ENCODE assay signal across 1 cellular context in the genomic region with DNA sequence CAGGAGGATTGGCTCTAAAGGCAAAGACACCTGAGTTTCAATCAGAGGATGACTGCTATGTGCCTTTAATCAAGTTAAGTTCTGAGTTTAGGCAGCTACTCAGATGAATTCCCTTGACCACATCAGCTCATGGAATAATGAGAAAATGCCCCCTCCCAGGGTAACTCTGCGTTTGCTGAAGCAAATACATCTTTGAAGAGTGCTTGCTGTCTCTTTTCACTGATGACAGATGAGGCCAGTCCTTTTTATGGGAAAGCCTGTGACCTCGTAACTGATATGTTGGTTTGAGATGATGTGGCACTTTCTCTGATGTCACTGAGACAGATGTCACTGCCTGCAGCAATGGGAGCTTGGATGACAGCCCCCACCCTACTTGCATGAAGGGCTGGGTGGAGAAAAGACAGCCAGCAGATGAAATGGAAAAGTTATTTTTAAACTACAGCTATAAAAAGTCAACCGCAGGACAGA.
TF ChIP-seq lines count a peak whose summit lies in the region.

No MANE protein-coding gene starts in this region.

TF ChIP-seq in GM12878, 131 proteins besides CTCF, POLR2A, EP300 and RAD21 (continued from another document and continues in another):
- no peak for TF ChIP-seq ZBTB33 (IDR thresholded peaks at IDR 0.05)
- TF ChIP-seq PAX8 (IDR thresholded peaks at IDR 0.05): no peak
- TF ChIP-seq NFYA (IDR thresholded peaks at IDR 0.05; ENCODE audit: borderline replicate concordance, low read depth, low read length): no peak
- no peak for TF ChIP-seq CHD1 (IDR thresholded peaks at IDR 0.05; ENCODE audit: low read depth, low read length)
- TF ChIP-seq ATF2 (IDR thresholded peaks at IDR 0.05; ENCODE audit: low read length): no peak
- TF ChIP-seq ATF7 (IDR thresholded peaks at IDR 0.05; ENCODE audit: low read depth): no peak
- no peak for TF ChIP-seq NFXL1 (IDR thresholded peaks at IDR 0.05; ENCODE audit: borderline replicate concordance)
- TF ChIP-seq STAT1 (conservative IDR thresholded peaks at IDR 0.05): no peak
- peak; percentile 78 for TF ChIP-seq TCF7 (IDR thresholded peaks at IDR 0.05; ENCODE audit: borderline replicate concordance)
- TF ChIP-seq, protein P1, sequence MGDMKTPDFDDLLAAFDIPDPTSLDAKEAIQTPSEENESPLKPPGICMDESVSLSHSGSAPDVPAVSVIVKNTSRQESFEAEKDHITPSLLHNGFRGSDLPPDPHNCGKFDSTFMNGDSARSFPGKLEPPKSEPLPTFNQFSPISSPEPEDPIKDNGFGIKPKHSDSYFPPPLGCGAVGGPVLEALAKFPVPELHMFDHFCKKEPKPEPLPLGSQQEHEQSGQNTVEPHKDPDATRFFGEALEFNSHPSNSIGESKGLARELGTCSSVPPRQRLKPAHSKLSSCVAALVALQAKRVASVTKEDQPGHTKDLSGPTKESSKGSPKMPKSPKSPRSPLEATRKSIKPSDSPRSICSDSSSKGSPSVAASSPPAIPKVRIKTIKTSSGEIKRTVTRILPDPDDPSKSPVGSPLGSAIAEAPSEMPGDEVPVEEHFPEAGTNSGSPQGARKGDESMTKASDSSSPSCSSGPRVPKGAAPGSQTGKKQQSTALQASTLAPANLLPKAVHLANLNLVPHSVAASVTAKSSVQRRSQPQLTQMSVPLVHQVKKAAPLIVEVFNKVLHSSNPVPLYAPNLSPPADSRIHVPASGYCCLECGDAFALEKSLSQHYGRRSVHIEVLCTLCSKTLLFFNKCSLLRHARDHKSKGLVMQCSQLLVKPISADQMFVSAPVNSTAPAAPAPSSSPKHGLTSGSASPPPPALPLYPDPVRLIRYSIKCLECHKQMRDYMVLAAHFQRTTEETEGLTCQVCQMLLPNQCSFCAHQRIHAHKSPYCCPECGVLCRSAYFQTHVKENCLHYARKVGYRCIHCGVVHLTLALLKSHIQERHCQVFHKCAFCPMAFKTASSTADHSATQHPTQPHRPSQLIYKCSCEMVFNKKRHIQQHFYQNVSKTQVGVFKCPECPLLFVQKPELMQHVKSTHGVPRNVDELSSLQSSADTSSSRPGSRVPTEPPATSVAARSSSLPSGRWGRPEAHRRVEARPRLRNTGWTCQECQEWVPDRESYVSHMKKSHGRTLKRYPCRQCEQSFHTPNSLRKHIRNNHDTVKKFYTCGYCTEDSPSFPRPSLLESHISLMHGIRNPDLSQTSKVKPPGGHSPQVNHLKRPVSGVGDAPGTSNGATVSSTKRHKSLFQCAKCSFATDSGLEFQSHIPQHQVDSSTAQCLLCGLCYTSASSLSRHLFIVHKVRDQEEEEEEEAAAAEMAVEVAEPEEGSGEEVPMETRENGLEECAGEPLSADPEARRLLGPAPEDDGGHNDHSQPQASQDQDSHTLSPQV (IDR thresholded peaks at IDR 0.05): no peak
- TF ChIP-seq SUPT20H (IDR thresholded peaks at IDR 0.05; ENCODE audit: borderline replicate concordance, control insufficient read depth, low read depth, low read length): no peak
- TF ChIP-seq, protein P2, sequence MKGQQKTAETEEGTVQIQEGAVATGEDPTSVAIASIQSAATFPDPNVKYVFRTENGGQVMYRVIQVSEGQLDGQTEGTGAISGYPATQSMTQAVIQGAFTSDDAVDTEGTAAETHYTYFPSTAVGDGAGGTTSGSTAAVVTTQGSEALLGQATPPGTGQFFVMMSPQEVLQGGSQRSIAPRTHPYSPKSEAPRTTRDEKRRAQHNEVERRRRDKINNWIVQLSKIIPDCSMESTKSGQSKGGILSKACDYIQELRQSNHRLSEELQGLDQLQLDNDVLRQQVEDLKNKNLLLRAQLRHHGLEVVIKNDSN (IDR thresholded peaks at IDR 0.05; ENCODE audit: borderline replicate concordance, extremely low read length, insufficient read depth, low read depth, low read length): no peak
- TF ChIP-seq TAF1 (IDR thresholded peaks at IDR 0.05; ENCODE audit: borderline replicate concordance, low read depth, low read length): no peak
- TF ChIP-seq JUND (IDR thresholded peaks at IDR 0.05; ENCODE audit: low read depth, low read length): no peak
- TF ChIP-seq ZBTB4 (CRISPR knock-in tag; IDR thresholded peaks at IDR 0.05): no peak
- TF ChIP-seq TARDBP (IDR thresholded peaks at IDR 0.05; ENCODE audit: borderline replicate concordance): no peak
- no peak for TF ChIP-seq PML (IDR thresholded peaks at IDR 0.05; ENCODE audit: low read length)
- no peak for TF ChIP-seq RFX5 (IDR thresholded peaks at IDR 0.05; ENCODE audit: low read depth, low read length)
- TF ChIP-seq FOXM1 (IDR thresholded peaks at IDR 0.05; ENCODE audit: low read depth, low read length): peak; percentile 66; the same call in 1 of the 2 replicates
- no peak for TF ChIP-seq EZH2 (IDR thresholded peaks at IDR 0.05; ENCODE audit: borderline replicate concordance, control insufficient read depth, low read depth, low read length)
- TF ChIP-seq MAX (IDR thresholded peaks at IDR 0.05; ENCODE audit: low read depth, low read length): no peak
- TF ChIP-seq, protein P3, sequence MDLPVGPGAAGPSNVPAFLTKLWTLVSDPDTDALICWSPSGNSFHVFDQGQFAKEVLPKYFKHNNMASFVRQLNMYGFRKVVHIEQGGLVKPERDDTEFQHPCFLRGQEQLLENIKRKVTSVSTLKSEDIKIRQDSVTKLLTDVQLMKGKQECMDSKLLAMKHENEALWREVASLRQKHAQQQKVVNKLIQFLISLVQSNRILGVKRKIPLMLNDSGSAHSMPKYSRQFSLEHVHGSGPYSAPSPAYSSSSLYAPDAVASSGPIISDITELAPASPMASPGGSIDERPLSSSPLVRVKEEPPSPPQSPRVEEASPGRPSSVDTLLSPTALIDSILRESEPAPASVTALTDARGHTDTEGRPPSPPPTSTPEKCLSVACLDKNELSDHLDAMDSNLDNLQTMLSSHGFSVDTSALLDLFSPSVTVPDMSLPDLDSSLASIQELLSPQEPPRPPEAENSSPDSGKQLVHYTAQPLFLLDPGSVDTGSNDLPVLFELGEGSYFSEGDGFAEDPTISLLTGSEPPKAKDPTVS (IDR thresholded peaks at IDR 0.05; ENCODE audit: low read depth, low read length): no peak
- no peak for TF ChIP-seq ZSCAN29 (IDR thresholded peaks at IDR 0.05)
- TF ChIP-seq CHD2 (IDR thresholded peaks at IDR 0.05; ENCODE audit: borderline replicate concordance, low read depth, low read length): no peak
- TF ChIP-seq ZNF274 (IDR thresholded peaks at IDR 0.05; ENCODE audit: insufficient read depth, insufficient read length): no peak
- peak; percentile 74 for TF ChIP-seq RUNX3 (IDR thresholded peaks at IDR 0.05; ENCODE audit: low read length)
- TF ChIP-seq, protein P4, sequence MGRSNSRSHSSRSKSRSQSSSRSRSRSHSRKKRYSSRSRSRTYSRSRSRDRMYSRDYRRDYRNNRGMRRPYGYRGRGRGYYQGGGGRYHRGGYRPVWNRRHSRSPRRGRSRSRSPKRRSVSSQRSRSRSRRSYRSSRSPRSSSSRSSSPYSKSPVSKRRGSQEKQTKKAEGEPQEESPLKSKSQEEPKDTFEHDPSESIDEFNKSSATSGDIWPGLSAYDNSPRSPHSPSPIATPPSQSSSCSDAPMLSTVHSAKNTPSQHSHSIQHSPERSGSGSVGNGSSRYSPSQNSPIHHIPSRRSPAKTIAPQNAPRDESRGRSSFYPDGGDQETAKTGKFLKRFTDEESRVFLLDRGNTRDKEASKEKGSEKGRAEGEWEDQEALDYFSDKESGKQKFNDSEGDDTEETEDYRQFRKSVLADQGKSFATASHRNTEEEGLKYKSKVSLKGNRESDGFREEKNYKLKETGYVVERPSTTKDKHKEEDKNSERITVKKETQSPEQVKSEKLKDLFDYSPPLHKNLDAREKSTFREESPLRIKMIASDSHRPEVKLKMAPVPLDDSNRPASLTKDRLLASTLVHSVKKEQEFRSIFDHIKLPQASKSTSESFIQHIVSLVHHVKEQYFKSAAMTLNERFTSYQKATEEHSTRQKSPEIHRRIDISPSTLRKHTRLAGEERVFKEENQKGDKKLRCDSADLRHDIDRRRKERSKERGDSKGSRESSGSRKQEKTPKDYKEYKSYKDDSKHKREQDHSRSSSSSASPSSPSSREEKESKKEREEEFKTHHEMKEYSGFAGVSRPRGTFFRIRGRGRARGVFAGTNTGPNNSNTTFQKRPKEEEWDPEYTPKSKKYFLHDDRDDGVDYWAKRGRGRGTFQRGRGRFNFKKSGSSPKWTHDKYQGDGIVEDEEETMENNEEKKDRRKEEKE (IDR thresholded peaks at IDR 0.05): no peak
- TF ChIP-seq POLR2AphosphoS2 (IDR thresholded peaks at IDR 0.05; ENCODE audit: low read depth, low read length): no peak
- no peak for TF ChIP-seq RELB (IDR thresholded peaks at IDR 0.05; ENCODE audit: low read depth)
- no peak for TF ChIP-seq SMARCA5 (IDR thresholded peaks at IDR 0.05)
- TF ChIP-seq ZBTB11 (CRISPR knock-in tag; IDR thresholded peaks at IDR 0.05): no peak
- no peak for TF ChIP-seq EGR1 (IDR thresholded peaks at IDR 0.05; ENCODE audit: borderline replicate concordance in 1 of 2, low read depth in 2 of 2, low read length in 2 of 2)
- no peak for TF ChIP-seq CBX5 (IDR thresholded peaks at IDR 0.05; ENCODE audit: low read depth)
